Comparison of ENCODE assay signal across 29 cellular contexts in genomic region chr5:181265092-181265671, GRCh38. TPM values are rescaled to one million over a fixed set of nuclear protein-coding genes. Genes with fewer than 3 reads are reported as not detected.
DNase-seq lines count a peak whose midpoint lies in the region; ATAC-seq and TF ChIP-seq lines count a peak whose summit lies in the region.
"Had no signal": no experiment of that assay in that cellular context is flagged by ENCODE, and none has a peak within 500 bp of the region (broad histone marks: within the 10 kb centered on the region; RNA-seq: fewer than 3 reads in every experiment).

No MANE protein-coding gene starts in this region.

- H2AFZ ChIP-seq in PC-9 = no peak overlapping the region

- H3K9me2 ChIP-seq in PC-9 (ENCODE audit: insufficient read depth) = no peaks in the 10 kb centered on the region

- H3K27ac ChIP-seq in PC-9 = no peak overlapping the region
- H3K27ac ChIP-seq: adrenal gland, brain microvascular endothelial cell, sigmoid colon, thoracic aorta had no signal

- CTCF ChIA-PET in PC-9 (lab: Charles Lee) = no interaction called here

- no peaks in the 10 kb centered on the region for H3K27me3 Mint-ChIP-seq in activated naive CD8-positive, alpha-beta T cell
- H3K27me3 Mint-ChIP-seq in activated naive CD8-positive, alpha-beta T cell treated with anti-CD3 and anti-CD28 coated beads, Interleukin-2, amount 50 U/mL, for 24 hours = no peaks in the 10 kb centered on the region
- no peaks in the 10 kb centered on the region for H3K27me3 Mint-ChIP-seq in type B pancreatic cell
- H3K27me3 Mint-ChIP-seq: B cell, IgD-negative memory B cell had no signal

- no peaks in the 10 kb centered on the region for H3K9me3 Mint-ChIP-seq in activated naive CD8-positive, alpha-beta T cell (ENCODE audit: low read depth)
- H3K9me3 Mint-ChIP-seq in activated naive CD8-positive, alpha-beta T cell treated with anti-CD3 and anti-CD28 coated beads, Interleukin-2, amount 50 U/mL, for 24 hours = no peaks in the 10 kb centered on the region
- H3K9me3 Mint-ChIP-seq in type B pancreatic cell = no peaks in the 10 kb centered on the region
- H3K9me3 Mint-ChIP-seq: H9, IgD-negative memory B cell had no signal

- H4K20me1 ChIP-seq in PC-9 (ENCODE audit: insufficient read depth) = no peaks in the 10 kb centered on the region

- H3K4me1 ChIP-seq in PC-9 (replicated peaks; ENCODE audit: insufficient read depth) = 0 out of 2 replicates have a peak, but pooled peaks cover 2% of the 10 kb centered on the region

- H3K27ac Mint-ChIP-seq in activated naive CD8-positive, alpha-beta T cell = peak overlapping the region; percentile 61
- no peak overlapping the region for H3K27ac Mint-ChIP-seq in activated naive CD8-positive, alpha-beta T cell treated with anti-CD3 and anti-CD28 coated beads, Interleukin-2, amount 50 U/mL, for 24 hours
- H3K27ac Mint-ChIP-seq in type B pancreatic cell = no peak overlapping the region
- H3K27ac Mint-ChIP-seq: B cell, IgD-negative memory B cell had no signal

- no peak for ATAC-seq in activated naive CD8-positive, alpha-beta T cell treated with anti-CD3 and anti-CD28 coated beads, Interleukin-2, amount 50 U/mL, for 24 hours
- no peak for ATAC-seq in GM21717 (IDR thresholded peaks at IDR 0.05; ENCODE audit: unreplicated experiment)
- ATAC-seq: stimulated activated naive CD8-positive, alpha-beta T cell treated with anti-CD3 and anti-CD28 coated beads, Interleukin-15, Interleukin-2, amounts not matched to agents 100 U/mL and 50 U/mL, for 24 hours had no signal

- intact Hi-C loops in PC-9 (cut with micrococcal nuclease; ENCODE audit: unreplicated experiment) = no loop called here

- TF ChIP-seq CTCF in type B pancreatic cell (conservative IDR thresholded peaks at IDR 0.05) (no peak), PC-9 (conservative IDR thresholded peaks at IDR 0.05) (no peak)

- POLR2A ChIA-PET in PC-9 (lab: Charles Lee; ENCODE audit: unreplicated experiment) = no interaction called here

- no peaks in the 10 kb centered on the region for H3K27me3 ChIP-seq in PC-9 (ENCODE audit: insufficient read depth, low read depth)
- H3K27me3 ChIP-seq: adrenal gland, brain microvascular endothelial cell, sigmoid colon had no signal

- H3K9me3 ChIP-seq in PC-9 (ENCODE audit: insufficient read depth, low read depth) = no peaks in the 10 kb centered on the region
- H3K9me3 ChIP-seq: adrenal gland, sigmoid colon, thoracic aorta had no signal

- H3K4me3 ChIP-seq in PC-9 = no peak overlapping the region
- H3K4me3 ChIP-seq: adrenal gland, sigmoid colon, thoracic aorta had no signal

- BruUV-seq in PC-9 (replicated peaks; lab: Mats Ljungman, UMichigan) = no TSS peak

- H3K79me2 ChIP-seq in PC-9 (ENCODE audit: low read depth) = peaks cover 14% of the 10 kb centered on the region

- DNase-seq in activated naive CD8-positive, alpha-beta T cell treated with anti-CD3 and anti-CD28 coated beads, Interleukin-2, amount 50 U/mL, for 24 hours = no peak
- DNase-seq in activated CD8-positive, alpha-beta memory T cell treated with anti-CD3 and anti-CD28 coated beads, Interleukin-2, amount 50 U/mL, for 4 hours = peak; percentile 53
- DNase-seq in islet precursor cell (peak; percentile 74), type B pancreatic cell (ENCODE audit: extremely low spot score, unreplicated experiment) (no peak), PC-9 (no peak), AML-193 (lab: John Stamatoyannopoulos, UW) (no peak)
- DNase-seq: activated CD4-positive, alpha-beta T cell treated with anti-CD3 and anti-CD28 coated beads, Interleukin-2, amount 50 U/mL, for 4 hours; activated naive CD4-positive, alpha-beta T cell; activated T-cell treated with anti-CD3 and anti-CD28 coated beads for 4 hours; adrenal gland; brain microvascular endothelial cell; DMS53; erythroblast; GDM1; H9; kidney glomerular epithelial cell; NCI-H1105; NCI-H187 treated with DMSO at 0.1 percent for 48 hours; NCI-H524 treated with DMSO at 0.1 percent for 48 hours; SHP77 treated with DMSO at 0.1 percent for 48 hours; sigmoid colon; stimulated activated CD4-positive, alpha-beta T cell treated with anti-CD3 and anti-CD28 coated beads, Interleukin-4, amount 100 ng/mL, for 4 hours; stimulated activated naive CD8-positive, alpha-beta T cell treated with anti-CD3 and anti-CD28 coated beads, Interleukin-15, Interleukin-2, amounts not matched to agents 100 U/mL and 50 U/mL, for 24 hours; T1000 had no signal

- H3K4me3 Mint-ChIP-seq in activated naive CD8-positive, alpha-beta T cell = no peak overlapping the region
- no peak overlapping the region for H3K4me3 Mint-ChIP-seq in activated naive CD8-positive, alpha-beta T cell treated with anti-CD3 and anti-CD28 coated beads, Interleukin-2, amount 50 U/mL, for 24 hours
- H3K4me3 Mint-ChIP-seq in type B pancreatic cell = peak overlapping the region; percentile 70
- H3K4me3 Mint-ChIP-seq: B cell had no signal

- H3K36me3 ChIP-seq in PC-9 (ENCODE audit: low read depth) = no peaks in the 10 kb centered on the region

- peaks cover 3% of the 10 kb centered on the region for H3K4me1 Mint-ChIP-seq in activated naive CD8-positive, alpha-beta T cell (ENCODE audit: low read depth)
- H3K4me1 Mint-ChIP-seq in activated naive CD8-positive, alpha-beta T cell treated with anti-CD3 and anti-CD28 coated beads, Interleukin-2, amount 50 U/mL, for 24 hours = peaks cover 4% of the 10 kb centered on the region
- peaks cover 26% of the 10 kb centered on the region for H3K4me1 Mint-ChIP-seq in type B pancreatic cell (ENCODE audit: unreplicated experiment)

- no peak overlapping the region for H3K4me2 ChIP-seq in PC-9

- peaks cover 3% of the 10 kb centered on the region for H3K36me3 Mint-ChIP-seq in activated naive CD8-positive, alpha-beta T cell
- H3K36me3 Mint-ChIP-seq in activated naive CD8-positive, alpha-beta T cell treated with anti-CD3 and anti-CD28 coated beads, Interleukin-2, amount 50 U/mL, for 24 hours (ENCODE audit: low read depth) = peaks cover 12% of the 10 kb centered on the region
- H3K36me3 Mint-ChIP-seq in type B pancreatic cell = peaks cover 6% of the 10 kb centered on the region

- H3F3A ChIP-seq in PC-9 (ENCODE audit: insufficient read depth, low read depth) = peaks cover 3% of the 10 kb centered on the region; the same call in 1 of the 2 replicates

RNA-seq across cellular contexts. Expression of gene TRIM52, which starts 4.2 kb away (rescaled TPM):
- 10.1 and 14.1 TPM in 2 replicates for total RNA-seq in type B pancreatic cell (ENCODE audit: low replicate concordance)
- total RNA-seq in PC-9 (2021) = 15.2 and 15.7 TPM in 2 replicates

RNA-seq across cellular contexts. Expression of gene RACK1, which starts 21.5 kb away (rescaled TPM):
- total RNA-seq in type B pancreatic cell (ENCODE audit: low replicate concordance) = 1,864 and 2,055 TPM in 2 replicates
- 2,373 and 2,766 TPM in 2 replicates for total RNA-seq in PC-9 (2021)

RNA-seq across cellular contexts. Expression of gene TRIM41, which starts 42.1 kb away (rescaled TPM):
- total RNA-seq in type B pancreatic cell (ENCODE audit: low replicate concordance) (22.1 and 31.2 TPM in 2 replicates), PC-9 (2021) (57.6 and 66.0 TPM in 2 replicates)

Comparison
In these comparisons a context has a peak if more than half of its experiments do, and no peak if none do; other contexts are left out.
1. DNase-seq: peak in activated CD8-positive, alpha-beta memory T cell treated with anti-CD3 and anti-CD28 coated beads, Interleukin-2, amount 50 U/mL, for 4 hours (single experiment) and islet precursor cell (single experiment); none in activated naive CD8-positive, alpha-beta T cell treated with anti-CD3 and anti-CD28 coated beads, Interleukin-2, amount 50 U/mL, for 24 hours (single experiment), type B pancreatic cell (single experiment), PC-9 (0 of 2) and AML-193 (0 of 2).